In genomic region chr1:185316163-185317033, GRCh38 we compare ENCODE assay signal across 8 cellular contexts. TPM values are rescaled to one million over a fixed set of nuclear protein-coding genes. Genes with fewer than 3 reads are reported as not detected.
DNase-seq lines count a peak whose midpoint lies in the region; ATAC-seq and TF ChIP-seq lines count a peak whose summit lies in the region.

No MANE protein-coding gene starts in this region.

- 0% methylated on average over 23 to 88 of the region's 88 CpGs for WGBS in endodermal cell (ENCODE audit: insufficient coverage in 1 of 2, insufficient read length in 1 of 2), 2 experiments

- H3K9me3 Mint-ChIP-seq in endodermal cell = peaks cover 9% of the 10 kb centered on the region

- H3K27ac Mint-ChIP-seq in endodermal cell = peak overlapping the region; percentile 98

- H3K9me3 ChIP-seq in endodermal cell (ENCODE audit: control insufficient read depth, low read length) = peaks cover 12% of the 10 kb centered on the region

- peak overlapping the region; percentile 89 for H3K9ac ChIP-seq in endodermal cell (ENCODE audit: extremely low read depth, low read length, poor library complexity, severe bottlenecking)

- peaks cover 1% of the 10 kb centered on the region for H3K27me3 Mint-ChIP-seq in endodermal cell (ENCODE audit: insufficient read depth)

- peaks cover 12% of the 10 kb centered on the region for H3K36me3 ChIP-seq in endodermal cell (ENCODE audit: control insufficient read depth, insufficient read depth, low read length)

- H3K4me3 ChIP-seq in HL-60 (replicated peaks; ENCODE audit: insufficient read depth, low read length) (peak overlapping the region; percentile 79), endodermal cell (ENCODE audit: low read length) (peak overlapping the region; percentile 97)

- H3K4me1 ChIP-seq in endodermal cell (ENCODE audit: control insufficient read depth, insufficient read depth, low read length) = peaks cover 9% of the 10 kb centered on the region

- peak; percentile 56 for DNase-seq in CMK (ENCODE audit: low read depth)
- DNase-seq in HL-60 (ENCODE audit: low read depth in 1 of 2, low spot score in 1 of 2) = peak in 1 of 2 experiments; percentile 91
- peak; percentile 83 for DNase-seq in NK-92 treated with Interleukin-12 subunit alpha and Interleukin-12 subunit beta, amount 100 ng/mL, for 24 hours (lab: John Stamatoyannopoulos, UW)
- DNase-seq in activated CD8-positive, alpha-beta memory T cell treated with anti-CD3 and anti-CD28 coated beads, Interleukin-2, amount 50 U/mL, for 24 hours (ENCODE audit: extremely low read depth) = peak; percentile 83
- DNase-seq in endodermal cell = peak; percentile 98
- peak; percentile 94 for DNase-seq in midbrain (lab: John Stamatoyannopoulos, UW)
- DNase-seq in stimulated activated CD8-positive, alpha-beta memory T cell treated with anti-CD3 and anti-CD28 coated beads, Interleukin-15, amount 100 ng/mL, for 4 hours (ENCODE audit: low read depth in 2 of 2) = peak; percentile 83 to 85

- H3K4me3 Mint-ChIP-seq in endodermal cell = peak overlapping the region; percentile 96

- peak; percentile 54 for ATAC-seq in GM19455 (IDR thresholded peaks at IDR 0.05; ENCODE audit: unreplicated experiment)

- TF ChIP-seq CTCF in HL-60 (IDR thresholded peaks at IDR 0.05; ENCODE audit: insufficient read depth, low read length) (no peak), endodermal cell (conservative IDR thresholded peaks at IDR 0.05) (peak; percentile 45)

- no peaks in the 10 kb centered on the region for H3K27me3 ChIP-seq in HL-60 (ENCODE audit: insufficient read depth, poor library complexity, severe bottlenecking)
- H3K27me3 ChIP-seq in endodermal cell (ENCODE audit: control insufficient read depth, insufficient read depth, low read length, poor library complexity, severe bottlenecking) = no peaks in the 10 kb centered on the region

- peaks cover 40% of the 10 kb centered on the region for H3K4me1 Mint-ChIP-seq in endodermal cell

- peaks cover 18% of the 10 kb centered on the region for H3K36me3 Mint-ChIP-seq in endodermal cell (ENCODE audit: low read depth)

- H3K27ac ChIP-seq in HL-60 (replicated peaks) = peak overlapping the region; percentile 96
- peak overlapping the region; percentile 95 for H3K27ac ChIP-seq in endodermal cell (ENCODE audit: low read depth, low read length)

RNA-seq across cellular contexts. Expression of gene IVNS1ABP, which starts 0.6 kb away (rescaled TPM):
- total RNA-seq in endodermal cell = 100 to 1,000 TPM; 122 to 163 TPM
- 200 TPM for polyA plus RNA-seq in endodermal cell (2013, experiment 1 of 2)
- polyA plus RNA-seq in endodermal cell (2013, experiment 2 of 2) = 179 TPM
